30 cellular contexts compared by ENCODE assay signal in genomic region chr2:177586154-177586553, GRCh38.
"Had no signal": no experiment of that assay in that cellular context is flagged by ENCODE, and none has a peak within 500 bp of the region (broad histone marks: within the 10 kb centered on the region; RNA-seq: fewer than 3 reads in every experiment).

No MANE protein-coding gene starts in this region.

- H3K36me3 Mint-ChIP-seq: activated CD8-positive, alpha-beta memory T cell treated with anti-CD3 and anti-CD28 coated beads, Interleukin-2, amount 10 ng/mL, durations not matched to agents 7 days and 5 days; activated naive CD8-positive, alpha-beta T cell treated with anti-CD3 and anti-CD28 coated beads for 36 hours had no signal

- H3K9me3 Mint-ChIP-seq: activated B cell treated with CpG ODN at 0.5 μM for 24 hours; activated CD4-positive, alpha-beta memory T cell treated with anti-CD3 and anti-CD28 coated beads, Interleukin-2, amount 10 ng/mL, durations not matched to agents 7 days and 5 days; activated naive CD8-positive, alpha-beta T cell treated with anti-CD3 and anti-CD28 coated beads for 36 hours had no signal

- ATAC-seq: activated CD8-positive, alpha-beta memory T cell treated with anti-CD3 and anti-CD28 coated beads, Interleukin-2, amount 10 ng/mL, durations not matched to agents 7 days and 5 days had no signal

- H3K27me3 Mint-ChIP-seq: activated B cell treated with CpG ODN at 0.5 μM for 24 hours; activated CD4-positive, alpha-beta memory T cell treated with anti-CD3 and anti-CD28 coated beads, Interleukin-2, amount 10 ng/mL, durations not matched to agents 7 days and 5 days had no signal

- H2AFZ ChIP-seq: PC-9 had no signal

- H3K4me1 Mint-ChIP-seq: activated B cell treated with CpG ODN at 0.5 μM for 24 hours; activated CD4-positive, alpha-beta memory T cell treated with anti-CD3 and anti-CD28 coated beads, Interleukin-2, amount 10 ng/mL, durations not matched to agents 7 days and 5 days; activated naive CD8-positive, alpha-beta T cell treated with anti-CD3 and anti-CD28 coated beads for 36 hours had no signal

- H3K9ac ChIP-seq: KMS-11 had no signal

- H3K27ac Mint-ChIP-seq: activated B cell treated with CpG ODN at 0.5 μM for 24 hours; activated CD4-positive, alpha-beta memory T cell treated with anti-CD3 and anti-CD28 coated beads, Interleukin-2, amount 10 ng/mL, durations not matched to agents 7 days and 5 days; activated CD8-positive, alpha-beta memory T cell treated with anti-CD3 and anti-CD28 coated beads, Interleukin-2, amount 10 ng/mL, durations not matched to agents 7 days and 5 days; activated naive CD8-positive, alpha-beta T cell treated with anti-CD3 and anti-CD28 coated beads for 36 hours had no signal

- FAIRE-seq: RCC 7860 had no signal

- H3K4me3 ChIP-seq: PC-9 had no signal

- H3K27ac ChIP-seq: KMS-11, PC-9, RWPE1, VCaP had no signal

- DNase-seq: activated B cell treated with CpG ODN at 0.5 μM for 24 hours; activated CD4-positive, alpha-beta memory T cell treated with anti-CD3 and anti-CD28 coated beads, Interleukin-2, amount 10 ng/mL, durations not matched to agents 7 days and 5 days; activated CD4-positive, alpha-beta T cell treated with anti-CD3 and anti-CD28 coated beads for 4 hours; activated CD4-positive, alpha-beta T cell treated with anti-CD3 and anti-CD28 coated beads, Interleukin-2, amount 50 U/mL, for 1 hour; activated CD4-positive, CD25-positive, alpha-beta regulatory T cell treated with anti-CD3 and anti-CD28 coated beads, Interleukin-2, amount 50 U/mL, for 72 hours; activated CD8-positive, alpha-beta memory T cell treated with anti-CD3 and anti-CD28 coated beads for 24 hours; activated CD8-positive, alpha-beta memory T cell treated with anti-CD3 and anti-CD28 coated beads, Interleukin-2, amount 10 ng/mL, durations not matched to agents 7 days and 5 days; activated CD8-positive, alpha-beta memory T cell treated with anti-CD3 and anti-CD28 coated beads, Interleukin-2, amount 50 U/mL, for 48 hours; activated effector memory CD4-positive, alpha-beta T cell treated with Interleukin-2 at 50 U/mL for 16 hours; activated naive CD4-positive, alpha-beta T cell treated with anti-CD3 and anti-CD28 coated beads, Interleukin-2, amount 50 U/mL, for 16 hours; activated naive CD8-positive, alpha-beta T cell treated with anti-CD3 and anti-CD28 coated beads for 36 hours; activated T-cell treated with anti-CD3 and anti-CD28 coated beads, Interleukin-2, amount 50 U/mL, for 48 hours; amniotic stem cell; aorta; NCI-H1105; NCI-H1417 treated with DMSO at 0.1 percent for 48 hours; NCI-H187 treated with DMSO at 0.1 percent for 48 hours; NCI-H2081; NCI-H2227 treated with DMSO at 0.1 percent for 48 hours; NCI-H524 treated with DMSO at 0.1 percent for 48 hours; NK-92 treated with Interleukin-12 subunit alpha and Interleukin-12 subunit beta, amount 100 ng/mL, for 24 hours; PC-9; SW 1271; T-helper 1 cell; T-helper 2 cell; T-helper 9 cell had no signal

- H3K4me2 ChIP-seq: KMS-11, PC-9 had no signal

- H3K4me3 Mint-ChIP-seq: activated B cell treated with CpG ODN at 0.5 μM for 24 hours; activated CD4-positive, alpha-beta memory T cell treated with anti-CD3 and anti-CD28 coated beads, Interleukin-2, amount 10 ng/mL, durations not matched to agents 7 days and 5 days; activated CD8-positive, alpha-beta memory T cell treated with anti-CD3 and anti-CD28 coated beads, Interleukin-2, amount 10 ng/mL, durations not matched to agents 7 days and 5 days; activated naive CD8-positive, alpha-beta T cell treated with anti-CD3 and anti-CD28 coated beads for 36 hours had no signal
